Comparison of ENCODE assay signal across 1 cellular context in the genomic region with DNA sequence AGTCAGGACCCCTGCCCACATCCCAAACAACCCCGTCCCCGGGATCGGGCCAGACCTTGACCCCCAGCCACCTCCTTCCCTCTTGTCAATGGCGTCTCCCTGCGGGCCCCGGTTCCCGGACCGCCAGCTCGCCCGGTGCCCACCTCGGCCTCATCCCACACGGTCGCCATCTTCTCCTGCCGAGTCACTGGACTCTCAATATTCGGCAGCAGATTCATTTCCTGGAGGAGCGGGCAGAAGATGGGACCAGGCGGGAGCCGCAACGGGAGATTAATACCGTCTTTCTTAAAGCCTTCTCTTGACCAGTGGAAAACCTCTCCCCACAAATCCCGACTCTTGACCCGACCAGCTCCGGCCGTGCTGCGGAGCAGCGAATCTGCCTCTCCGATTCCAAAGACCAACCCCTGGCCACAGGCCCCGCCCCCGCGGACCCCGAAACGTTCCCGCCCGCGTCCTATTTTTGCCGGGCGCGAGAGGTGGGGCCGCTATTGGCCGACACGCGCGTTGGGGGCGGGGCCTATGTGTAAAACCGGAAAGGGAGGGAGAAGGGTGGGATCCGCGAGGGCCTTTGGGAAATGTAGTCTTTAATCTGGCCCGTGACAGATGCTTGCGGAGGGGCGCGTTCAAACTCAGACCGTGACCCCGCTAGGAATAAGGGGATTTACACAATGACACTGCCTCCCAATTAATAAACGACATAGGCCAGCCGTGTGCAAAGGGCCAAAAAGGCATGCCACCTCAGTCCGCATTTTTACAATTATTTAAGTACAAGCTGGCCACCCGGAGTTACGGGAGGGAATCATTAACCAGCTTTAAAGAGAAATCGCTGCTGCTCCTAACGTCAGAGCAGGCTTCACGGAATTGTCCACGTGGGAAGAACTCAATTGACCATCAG.
TF ChIP-seq lines count a peak whose summit lies in the region.

A gene (minus strand): TSS at position 378 of the 895 bp plus-strand sequence. CDS start 160 bp downstream, at position 218.

TF ChIP-seq in K562, 482 proteins besides CTCF, POLR2A, EP300 and RAD21 (continued from another document):
- TF ChIP-seq, protein P1, sequence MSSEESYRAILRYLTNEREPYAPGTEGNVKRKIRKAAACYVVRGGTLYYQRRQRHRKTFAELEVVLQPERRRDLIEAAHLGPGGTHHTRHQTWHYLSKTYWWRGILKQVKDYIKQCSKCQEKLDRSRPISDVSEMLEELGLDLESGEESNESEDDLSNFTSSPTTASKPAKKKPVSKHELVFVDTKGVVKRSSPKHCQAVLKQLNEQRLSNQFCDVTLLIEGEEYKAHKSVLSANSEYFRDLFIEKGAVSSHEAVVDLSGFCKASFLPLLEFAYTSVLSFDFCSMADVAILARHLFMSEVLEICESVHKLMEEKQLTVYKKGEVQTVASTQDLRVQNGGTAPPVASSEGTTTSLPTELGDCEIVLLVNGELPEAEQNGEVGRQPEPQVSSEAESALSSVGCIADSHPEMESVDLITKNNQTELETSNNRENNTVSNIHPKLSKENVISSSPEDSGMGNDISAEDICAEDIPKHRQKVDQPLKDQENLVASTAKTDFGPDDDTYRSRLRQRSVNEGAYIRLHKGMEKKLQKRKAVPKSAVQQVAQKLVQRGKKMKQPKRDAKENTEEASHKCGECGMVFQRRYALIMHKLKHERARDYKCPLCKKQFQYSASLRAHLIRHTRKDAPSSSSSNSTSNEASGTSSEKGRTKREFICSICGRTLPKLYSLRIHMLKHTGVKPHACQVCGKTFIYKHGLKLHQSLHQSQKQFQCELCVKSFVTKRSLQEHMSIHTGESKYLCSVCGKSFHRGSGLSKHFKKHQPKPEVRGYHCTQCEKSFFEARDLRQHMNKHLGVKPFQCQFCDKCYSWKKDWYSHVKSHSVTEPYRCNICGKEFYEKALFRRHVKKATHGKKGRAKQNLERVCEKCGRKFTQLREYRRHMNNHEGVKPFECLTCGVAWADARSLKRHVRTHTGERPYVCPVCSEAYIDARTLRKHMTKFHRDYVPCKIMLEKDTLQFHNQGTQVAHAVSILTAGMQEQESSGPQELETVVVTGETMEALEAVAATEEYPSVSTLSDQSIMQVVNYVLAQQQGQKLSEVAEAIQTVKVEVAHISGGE (CRISPR knock-in tag; IDR thresholded peaks at IDR 0.05) = peak in 1 of 3 experiments; percentile 83; a peak in 2 of 6 replicates
- no peak for TF ChIP-seq NFIX (CRISPR knock-in tag; IDR thresholded peaks at IDR 0.05; ENCODE audit: low read depth)
- TF ChIP-seq, protein P2, sequence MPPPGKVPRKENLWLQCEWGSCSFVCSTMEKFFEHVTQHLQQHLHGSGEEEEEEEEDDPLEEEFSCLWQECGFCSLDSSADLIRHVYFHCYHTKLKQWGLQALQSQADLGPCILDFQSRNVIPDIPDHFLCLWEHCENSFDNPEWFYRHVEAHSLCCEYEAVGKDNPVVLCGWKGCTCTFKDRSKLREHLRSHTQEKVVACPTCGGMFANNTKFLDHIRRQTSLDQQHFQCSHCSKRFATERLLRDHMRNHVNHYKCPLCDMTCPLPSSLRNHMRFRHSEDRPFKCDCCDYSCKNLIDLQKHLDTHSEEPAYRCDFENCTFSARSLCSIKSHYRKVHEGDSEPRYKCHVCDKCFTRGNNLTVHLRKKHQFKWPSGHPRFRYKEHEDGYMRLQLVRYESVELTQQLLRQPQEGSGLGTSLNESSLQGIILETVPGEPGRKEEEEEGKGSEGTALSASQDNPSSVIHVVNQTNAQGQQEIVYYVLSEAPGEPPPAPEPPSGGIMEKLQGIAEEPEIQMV (tag; conservative IDR thresholded peaks at IDR 0.05; ENCODE audit: low read depth) = peak; percentile 86
- no peak for TF ChIP-seq RFX1 (IDR thresholded peaks at IDR 0.05)
- 0 out of 2 replicates have a peak, but pooled peaks have one; percentile 52 for TF ChIP-seq ZNF830 (CRISPR knock-in tag; IDR thresholded peaks at IDR 0.05)
- no peak for TF ChIP-seq MEIS2 (IDR thresholded peaks at IDR 0.05; ENCODE audit: partially characterized antibody)
- TF ChIP-seq ADNP (tag; IDR thresholded peaks at IDR 0.05) = no peak
- TF ChIP-seq SMARCC2 (IDR thresholded peaks at IDR 0.05; ENCODE audit: low read depth) = no peak
- TF ChIP-seq ZNF143 (CRISPR knock-in tag; IDR thresholded peaks at IDR 0.05) = peak; percentile 90
- TF ChIP-seq FOSL1 (tag; conservative IDR thresholded peaks at IDR 0.05) = peak; percentile 58
- TF ChIP-seq FOXP1 (CRISPR knock-in tag; IDR thresholded peaks at IDR 0.05) = peak; percentile 69; the same call in 1 of the 2 replicates
- no peak for TF ChIP-seq TFAM (CRISPR knock-in tag; conservative IDR thresholded peaks at IDR 0.05)
- no peak for TF ChIP-seq ZNF134 (CRISPR knock-in tag; conservative IDR thresholded peaks at IDR 0.05)
- TF ChIP-seq, protein P3, sequence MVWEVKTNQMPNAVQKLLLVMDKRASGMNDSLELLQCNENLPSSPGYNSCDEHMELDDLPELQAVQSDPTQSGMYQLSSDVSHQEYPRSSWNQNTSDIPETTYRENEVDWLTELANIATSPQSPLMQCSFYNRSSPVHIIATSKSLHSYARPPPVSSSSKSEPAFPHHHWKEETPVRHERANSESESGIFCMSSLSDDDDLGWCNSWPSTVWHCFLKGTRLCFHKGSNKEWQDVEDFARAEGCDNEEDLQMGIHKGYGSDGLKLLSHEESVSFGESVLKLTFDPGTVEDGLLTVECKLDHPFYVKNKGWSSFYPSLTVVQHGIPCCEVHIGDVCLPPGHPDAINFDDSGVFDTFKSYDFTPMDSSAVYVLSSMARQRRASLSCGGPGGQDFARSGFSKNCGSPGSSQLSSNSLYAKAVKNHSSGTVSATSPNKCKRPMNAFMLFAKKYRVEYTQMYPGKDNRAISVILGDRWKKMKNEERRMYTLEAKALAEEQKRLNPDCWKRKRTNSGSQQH (CRISPR knock-in tag; IDR thresholded peaks at IDR 0.05) = peak; percentile 81; the same call in 1 of the 2 replicates
- no peak for TF ChIP-seq ETV1 (tag; conservative IDR thresholded peaks at IDR 0.05; ENCODE audit: low read depth)
